21 cellular contexts compared by ENCODE assay signal in the genomic region with DNA sequence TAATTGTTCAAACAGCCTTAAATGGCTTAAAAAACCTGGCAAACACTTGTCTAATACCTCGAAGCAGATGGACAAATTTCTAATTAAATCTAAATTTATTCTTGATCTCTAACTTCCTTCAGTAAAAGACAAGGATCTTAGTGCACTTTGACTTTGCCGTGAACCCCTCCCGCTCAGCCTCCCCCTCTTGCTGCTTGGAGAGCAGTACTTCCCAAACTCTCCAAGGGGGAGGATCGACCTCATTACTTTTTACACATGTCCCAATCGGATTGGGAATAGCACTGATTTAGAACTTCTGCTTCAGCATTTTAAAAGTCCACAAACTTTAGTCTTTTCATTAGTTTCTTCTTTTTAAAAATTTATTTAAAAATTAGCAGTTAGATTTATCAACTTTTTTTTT.
"Had no signal": no experiment of that assay in that cellular context is flagged by ENCODE, and none has a peak within 500 bp of the region (broad histone marks: within the 10 kb centered on the region; RNA-seq: fewer than 3 reads in every experiment).

No MANE protein-coding gene starts in this region.

- H3K27ac ChIP-seq: colonic mucosa, esophagus squamous epithelium, gastrocnemius medialis, heart right ventricle, left lung, lower lobe of right lung had no signal

- H3K4me1 Mint-ChIP-seq: endodermal cell, naive B cell had no signal

- H3K4me3 ChIP-seq: colonic mucosa, esophagus squamous epithelium, gastrocnemius medialis, heart right ventricle, left lung, lower lobe of right lung, mucosa of descending colon had no signal

- H3K27ac Mint-ChIP-seq: dendritic cell treated with granulocyte-macrophage colony-stimulating factor and Interleukin-4, amounts not matched to agents 40 ng/mL and 50 ng/mL, for 4 days; effector memory CD8-positive, alpha-beta T cell; endodermal cell; mesothelial cell of epicardium; naive B cell had no signal

- H3K36me3 ChIP-seq: colonic mucosa, esophagus squamous epithelium, gastrocnemius medialis, heart right ventricle, left lung, lower lobe of right lung had no signal

- DNase-seq: colonic mucosa; cortex of kidney; effector CD8-positive, alpha-beta T cell; effector memory CD8-positive, alpha-beta T cell; endodermal cell; esophagus squamous epithelium; foreskin melanocyte; gastrocnemius medialis; glutamatergic neuron; head of caudate nucleus; heart right ventricle; hippocampal formation; left cardiac atrium; left lung; left ventricle myocardium superior; lower lobe of right lung; mesenchymal stem cell; mucosa of descending colon; naive B cell had no signal

- H3K9me3 ChIP-seq: colonic mucosa, esophagus squamous epithelium had no signal

- H3K27me3 ChIP-seq: colonic mucosa, esophagus squamous epithelium, gastrocnemius medialis, heart right ventricle, left lung had no signal

- H3K4me1 ChIP-seq: colonic mucosa, esophagus squamous epithelium, gastrocnemius medialis, heart right ventricle, left lung, lower lobe of right lung had no signal

- H3K4me3 Mint-ChIP-seq: dendritic cell treated with granulocyte-macrophage colony-stimulating factor and Interleukin-4, amounts not matched to agents 40 ng/mL and 50 ng/mL, for 4 days; effector memory CD8-positive, alpha-beta T cell; endodermal cell; mesothelial cell of epicardium; naive B cell had no signal

- ATAC-seq: effector memory CD8-positive, alpha-beta T cell; gastrocnemius medialis; heart right ventricle; left cardiac atrium; left lung; left ventricle myocardium superior; lower lobe of right lung; mucosa of descending colon had no signal
